18 cellular contexts compared by ENCODE assay signal in genomic region chr11:33695051-33695566, GRCh38. TPM values are rescaled to one million over a fixed set of nuclear protein-coding genes. Genes with fewer than 3 reads are reported as not detected.
DNase-seq lines count a peak whose midpoint lies in the region; ATAC-seq and TF ChIP-seq lines count a peak whose summit lies in the region.
"Had no signal": no experiment of that assay in that cellular context is flagged by ENCODE, and none has a peak within 500 bp of the region (broad histone marks: within the 10 kb centered on the region; RNA-seq: fewer than 3 reads in every experiment).

No MANE protein-coding gene starts in this region.

- WGBS in tibial nerve, 2 donors: 67 to 77% methylated on average over 4 of the region's 4 CpGs

- H3K4me1 ChIP-seq in breast epithelium (peaks cover 15 to 35% of the 10 kb centered on the region in 2 donors), mucosa of stomach (ENCODE audit: control insufficient read depth, insufficient read depth, low read length) (peaks cover 94% of the 10 kb centered on the region), tibial nerve (peaks cover 0 to 69% (median 46%) of the 10 kb centered on the region in 4 donors)

- DNase-seq in breast epithelium (ENCODE audit: low spot score in 2 of 2): peak in 1 of 2 donors; percentile 70
- no peak for DNase-seq in MCF 10A (ENCODE audit: unreplicated experiment)
- DNase-seq in epithelial cell of prostate (ENCODE audit: low read depth, low spot score): no peak
- no peak for DNase-seq in tibial nerve (ENCODE audit: low spot score in 2 of 2)
- no peak for DNase-seq in activated CD4-positive, alpha-beta memory T cell treated with anti-CD3 and anti-CD28 coated beads, Interleukin-2, amount 10 ng/mL, durations not matched to agents 7 days and 5 days
- DNase-seq: activated CD4-positive, alpha-beta T cell treated with anti-CD3 and anti-CD28 coated beads, Interleukin-2, amount 10 ng/mL, durations not matched to agents 24 days and 14 days; DMS53; effector CD8-positive, alpha-beta T cell; H7; MM.1S; Peyer's patch; stimulated activated CD4-positive, alpha-beta T cell treated with anti-CD3 and anti-CD28 coated beads, Interleukin-1b, Interleukin-23, amount 100 ng/mL, for 48 hours had no signal

- no peaks in the 10 kb centered on the region for H3K27me3 Mint-ChIP-seq in MCF 10A (ENCODE audit: insufficient read depth, unreplicated experiment)
- peaks cover 27% of the 10 kb centered on the region for H3K27me3 Mint-ChIP-seq in activated CD4-positive, alpha-beta memory T cell treated with anti-CD3 and anti-CD28 coated beads, Interleukin-2, amount 10 ng/mL, durations not matched to agents 7 days and 5 days

- no peak for ATAC-seq in GM21737 (IDR thresholded peaks at IDR 0.05; ENCODE audit: unreplicated experiment)
- ATAC-seq in HG02938 (IDR thresholded peaks at IDR 0.05; ENCODE audit: unreplicated experiment): no peak

- H3K36me3 Mint-ChIP-seq in MCF 10A (ENCODE audit: insufficient read depth, unreplicated experiment): peaks cover 18% of the 10 kb centered on the region
- no peaks in the 10 kb centered on the region for H3K36me3 Mint-ChIP-seq in activated CD4-positive, alpha-beta memory T cell treated with anti-CD3 and anti-CD28 coated beads, Interleukin-2, amount 10 ng/mL, durations not matched to agents 7 days and 5 days (ENCODE audit: low read depth)

- no peak overlapping the region for H3K4me3 Mint-ChIP-seq in MCF 10A (ENCODE audit: unreplicated experiment)
- no peak overlapping the region for H3K4me3 Mint-ChIP-seq in activated CD4-positive, alpha-beta memory T cell treated with anti-CD3 and anti-CD28 coated beads, Interleukin-2, amount 10 ng/mL, durations not matched to agents 7 days and 5 days
- H3K4me3 Mint-ChIP-seq: activated CD4-positive, alpha-beta T cell treated with anti-CD3 and anti-CD28 coated beads, Interleukin-2, amount 10 ng/mL, durations not matched to agents 24 days and 14 days; activated T-helper 1 cell treated with anti-CD3 and anti-CD28 coated beads, Interleukin-12 subunit alpha, Interleukin-12 subunit beta, Interleukin-2, Interleukin-4 antibody, amounts not matched to agents 30 ng/mL and 10 ng/mL and 1 ng/mL, durations not matched to agents 14 hours and 24 hours and 36 hours; T-helper 2 cell treated with Interferon-gamma antibody and Interleukin-4, amounts not matched to agents 5 μg/mL and 100 μg/mL, for 36 hours had no signal

- H3K9me3 ChIP-seq in breast epithelium (no peaks in the 10 kb centered on the region), mucosa of stomach (ENCODE audit: control insufficient read depth, low read length) (no peaks in the 10 kb centered on the region), tibial nerve (no peaks in the 10 kb centered on the region)
- H3K9me3 ChIP-seq: neutrophil, Peyer's patch had no signal

- H3K27ac ChIP-seq in breast epithelium (peak overlapping the region; percentile 85 to 91), epithelial cell of prostate (peak overlapping the region; percentile 100), tibial nerve (peak overlapping the region; percentile 10 to 94 (median 59))
- H3K27ac ChIP-seq: neutrophil had no signal

- H3K27me3 ChIP-seq in breast epithelium: no peaks in the 10 kb centered on the region
- no peaks in the 10 kb centered on the region for H3K27me3 ChIP-seq in mucosa of stomach (ENCODE audit: control insufficient read depth, insufficient read depth, low read length)
- no peaks in the 10 kb centered on the region for H3K27me3 ChIP-seq in tibial nerve
- H3K27me3 ChIP-seq: neutrophil, Peyer's patch had no signal

- CTCF ChIA-PET in MCF 10A (lab: Yijun Ruan, JAX): interaction anchor here (0.6 to 1.7 kb wide), 5 partner anchors 9 to 655 kb away, joined by 3 to 9 read pairs (median 5); no protein-coding TSS in a partner anchor
- CTCF ChIA-PET in activated CD4-positive, alpha-beta memory T cell treated with anti-CD3 and anti-CD28 coated beads, Interleukin-2, amount 10 ng/mL, durations not matched to agents 7 days and 5 days (lab: Charles Lee): interaction anchor here (0.6 kb wide), 1 partner anchor 335 kb away, joined by 3 read pairs; no protein-coding TSS in a partner anchor

- H3K36me3 ChIP-seq in breast epithelium (no peaks in the 10 kb centered on the region), mucosa of stomach (ENCODE audit: control insufficient read depth, insufficient read depth, low read length) (no peaks in the 10 kb centered on the region), tibial nerve (no peaks in the 10 kb centered on the region)
- H3K36me3 ChIP-seq: neutrophil, Peyer's patch had no signal

- H3K9ac ChIP-seq in mucosa of stomach (ENCODE audit: low read length): peak overlapping the region; percentile 30

- no peak overlapping the region for H3K4me3 ChIP-seq in breast epithelium
- H3K4me3 ChIP-seq in mucosa of stomach (ENCODE audit: low read length): no peak overlapping the region
- no peak overlapping the region for H3K4me3 ChIP-seq in tibial nerve
- H3K4me3 ChIP-seq: Peyer's patch had no signal

- BruUV-seq in MCF 10A (replicated peaks; lab: Mats Ljungman, UMichigan): no TSS peak

- POLR2A ChIA-PET in MCF 10A (lab: Yijun Ruan, JAX): interaction anchor here (0.9 to 7.3 kb wide), 3 partner anchors 8 to 437 kb away, joined by 3 to 124 read pairs (median 20); partner anchors contain the start of genes C11orf91 and CD59
- POLR2A ChIA-PET in activated CD4-positive, alpha-beta memory T cell treated with anti-CD3 and anti-CD28 coated beads, Interleukin-2, amount 10 ng/mL, durations not matched to agents 7 days and 5 days (lab: Charles Lee): interaction anchor here (1.2 to 1.3 kb wide), 2 partner anchors 9 to 27 kb away, joined by 3 read pairs; no protein-coding TSS in a partner anchor

- no peaks in the 10 kb centered on the region for H3K9me3 Mint-ChIP-seq in MCF 10A (ENCODE audit: unreplicated experiment)
- H3K9me3 Mint-ChIP-seq in activated CD4-positive, alpha-beta memory T cell treated with anti-CD3 and anti-CD28 coated beads, Interleukin-2, amount 10 ng/mL, durations not matched to agents 7 days and 5 days: no peaks in the 10 kb centered on the region
- H3K9me3 Mint-ChIP-seq: activated CD4-positive, alpha-beta T cell treated with anti-CD3 and anti-CD28 coated beads, Interleukin-2, amount 10 ng/mL, durations not matched to agents 24 days and 14 days; activated T-helper 1 cell treated with anti-CD3 and anti-CD28 coated beads, Interleukin-12 subunit alpha, Interleukin-12 subunit beta, Interleukin-2, Interleukin-4 antibody, amounts not matched to agents 30 ng/mL and 10 ng/mL and 1 ng/mL, durations not matched to agents 14 hours and 24 hours and 36 hours; T-helper 2 cell treated with Interferon-gamma antibody and Interleukin-4, amounts not matched to agents 5 μg/mL and 100 μg/mL, for 36 hours had no signal

- peaks cover 54% of the 10 kb centered on the region for H3K4me1 Mint-ChIP-seq in MCF 10A (ENCODE audit: insufficient read depth, unreplicated experiment)
- peaks cover 14% of the 10 kb centered on the region for H3K4me1 Mint-ChIP-seq in activated CD4-positive, alpha-beta memory T cell treated with anti-CD3 and anti-CD28 coated beads, Interleukin-2, amount 10 ng/mL, durations not matched to agents 7 days and 5 days

- TF ChIP-seq EP300 in tibial nerve (IDR thresholded peaks at IDR 0.05): peak; percentile 22 to 46

- TF ChIP-seq CTCF in breast epithelium (IDR thresholded peaks at IDR 0.05) (no peak), MCF 10A (IDR thresholded peaks at IDR 0.05; ENCODE audit: unreplicated experiment) (no peak), tibial nerve (IDR thresholded peaks at IDR 0.05) (no peak)

- no peak for TF ChIP-seq POLR2A in breast epithelium (IDR thresholded peaks at IDR 0.05)
- no peak for TF ChIP-seq POLR2A in tibial nerve (IDR thresholded peaks at IDR 0.05)

- intact Hi-C loops in breast epithelium (cut with DNase I; ENCODE audit: low total_unique reads) (no loop called here), MCF 10A (cut with micrococcal nuclease) (no loop called here)

- no peak overlapping the region for H3K27ac Mint-ChIP-seq in MCF 10A (ENCODE audit: low read depth, unreplicated experiment)
- no peak overlapping the region for H3K27ac Mint-ChIP-seq in activated CD4-positive, alpha-beta memory T cell treated with anti-CD3 and anti-CD28 coated beads, Interleukin-2, amount 10 ng/mL, durations not matched to agents 7 days and 5 days
- H3K27ac Mint-ChIP-seq: activated CD4-positive, alpha-beta T cell treated with anti-CD3 and anti-CD28 coated beads, Interleukin-2, amount 10 ng/mL, durations not matched to agents 24 days and 14 days; activated T-helper 1 cell treated with anti-CD3 and anti-CD28 coated beads, Interleukin-12 subunit alpha, Interleukin-12 subunit beta, Interleukin-2, Interleukin-4 antibody, amounts not matched to agents 30 ng/mL and 10 ng/mL and 1 ng/mL, durations not matched to agents 14 hours and 24 hours and 36 hours; T-helper 2 cell treated with Interferon-gamma antibody and Interleukin-4, amounts not matched to agents 5 μg/mL and 100 μg/mL, for 36 hours had no signal

RNA-seq across cellular contexts. Expression of gene C11orf91, which starts 5.5 kb away (rescaled TPM):
- total RNA-seq in breast epithelium: not detected
- total RNA-seq in MCF 10A (2022): 2.8 and 2.9 TPM in 2 replicates
- total RNA-seq in tibial nerve: not detected
- not detected for total RNA-seq in activated CD4-positive, alpha-beta memory T cell treated with anti-CD3 and anti-CD28 coated beads, Interleukin-2, amount 10 ng/mL, durations not matched to agents 7 days and 5 days
- total RNA-seq: H7, Peyer's patch had no signal

RNA-seq across cellular contexts. Expression of gene CD59, which starts 41.1 kb away (rescaled TPM):
- total RNA-seq in breast epithelium (100 to 1,000 TPM; 296 to 563 (median 375) TPM), MCF 10A (2022) (597 and 618 TPM in 2 replicates), tibial nerve (100 to 1,000 TPM; 190 to 448 (median 302) TPM)
- 100 to 1,000 TPM; 153 to 158 TPM for total RNA-seq in activated CD4-positive, alpha-beta memory T cell treated with anti-CD3 and anti-CD28 coated beads, Interleukin-2, amount 10 ng/mL, durations not matched to agents 7 days and 5 days
